In the genomic region with DNA sequence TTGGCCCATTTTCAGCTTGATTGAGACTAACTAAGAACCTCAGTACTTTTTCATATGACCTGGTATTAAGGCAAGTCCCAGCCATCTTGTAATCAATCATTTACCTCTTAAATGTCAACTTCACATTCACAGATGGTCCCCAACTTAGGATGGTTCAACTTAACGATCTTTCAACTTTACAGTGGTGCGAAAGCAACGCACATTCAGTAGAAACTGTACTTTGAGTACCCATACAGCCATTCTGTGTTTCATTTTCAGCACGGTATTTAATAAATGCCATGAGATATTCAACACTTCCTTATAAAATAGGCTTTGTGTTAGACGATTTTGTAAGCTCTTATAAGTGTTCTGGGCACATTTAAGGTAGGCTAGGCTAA, we compare ENCODE assay signal across 1 cellular context.
TF ChIP-seq lines count a peak whose summit lies in the region.

No MANE protein-coding gene starts in this region.

TF ChIP-seq in GM12878, 131 proteins besides CTCF, POLR2A, EP300 and RAD21 (continued from another document):
- TF ChIP-seq, protein P1, sequence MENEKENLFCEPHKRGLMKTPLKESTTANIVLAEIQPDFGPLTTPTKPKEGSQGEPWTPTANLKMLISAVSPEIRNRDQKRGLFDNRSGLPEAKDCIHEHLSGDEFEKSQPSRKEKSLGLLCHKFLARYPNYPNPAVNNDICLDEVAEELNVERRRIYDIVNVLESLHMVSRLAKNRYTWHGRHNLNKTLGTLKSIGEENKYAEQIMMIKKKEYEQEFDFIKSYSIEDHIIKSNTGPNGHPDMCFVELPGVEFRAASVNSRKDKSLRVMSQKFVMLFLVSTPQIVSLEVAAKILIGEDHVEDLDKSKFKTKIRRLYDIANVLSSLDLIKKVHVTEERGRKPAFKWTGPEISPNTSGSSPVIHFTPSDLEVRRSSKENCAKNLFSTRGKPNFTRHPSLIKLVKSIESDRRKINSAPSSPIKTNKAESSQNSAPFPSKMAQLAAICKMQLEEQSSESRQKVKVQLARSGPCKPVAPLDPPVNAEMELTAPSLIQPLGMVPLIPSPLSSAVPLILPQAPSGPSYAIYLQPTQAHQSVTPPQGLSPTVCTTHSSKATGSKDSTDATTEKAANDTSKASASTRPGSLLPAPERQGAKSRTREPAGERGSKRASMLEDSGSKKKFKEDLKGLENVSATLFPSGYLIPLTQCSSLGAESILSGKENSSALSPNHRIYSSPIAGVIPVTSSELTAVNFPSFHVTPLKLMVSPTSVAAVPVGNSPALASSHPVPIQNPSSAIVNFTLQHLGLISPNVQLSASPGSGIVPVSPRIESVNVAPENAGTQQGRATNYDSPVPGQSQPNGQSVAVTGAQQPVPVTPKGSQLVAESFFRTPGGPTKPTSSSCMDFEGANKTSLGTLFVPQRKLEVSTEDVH (IDR thresholded peaks at IDR 0.05; ENCODE audit: low read depth, partially characterized antibody): no peak
- TF ChIP-seq RB1 (IDR thresholded peaks at IDR 0.05; ENCODE audit: borderline replicate concordance) (no peak), ZNF217 (IDR thresholded peaks at IDR 0.05) (no peak), NRF1 (conservative IDR thresholded peaks at IDR 0.05; ENCODE audit: low read depth, low read length) (no peak)
- TF ChIP-seq, protein P2, sequence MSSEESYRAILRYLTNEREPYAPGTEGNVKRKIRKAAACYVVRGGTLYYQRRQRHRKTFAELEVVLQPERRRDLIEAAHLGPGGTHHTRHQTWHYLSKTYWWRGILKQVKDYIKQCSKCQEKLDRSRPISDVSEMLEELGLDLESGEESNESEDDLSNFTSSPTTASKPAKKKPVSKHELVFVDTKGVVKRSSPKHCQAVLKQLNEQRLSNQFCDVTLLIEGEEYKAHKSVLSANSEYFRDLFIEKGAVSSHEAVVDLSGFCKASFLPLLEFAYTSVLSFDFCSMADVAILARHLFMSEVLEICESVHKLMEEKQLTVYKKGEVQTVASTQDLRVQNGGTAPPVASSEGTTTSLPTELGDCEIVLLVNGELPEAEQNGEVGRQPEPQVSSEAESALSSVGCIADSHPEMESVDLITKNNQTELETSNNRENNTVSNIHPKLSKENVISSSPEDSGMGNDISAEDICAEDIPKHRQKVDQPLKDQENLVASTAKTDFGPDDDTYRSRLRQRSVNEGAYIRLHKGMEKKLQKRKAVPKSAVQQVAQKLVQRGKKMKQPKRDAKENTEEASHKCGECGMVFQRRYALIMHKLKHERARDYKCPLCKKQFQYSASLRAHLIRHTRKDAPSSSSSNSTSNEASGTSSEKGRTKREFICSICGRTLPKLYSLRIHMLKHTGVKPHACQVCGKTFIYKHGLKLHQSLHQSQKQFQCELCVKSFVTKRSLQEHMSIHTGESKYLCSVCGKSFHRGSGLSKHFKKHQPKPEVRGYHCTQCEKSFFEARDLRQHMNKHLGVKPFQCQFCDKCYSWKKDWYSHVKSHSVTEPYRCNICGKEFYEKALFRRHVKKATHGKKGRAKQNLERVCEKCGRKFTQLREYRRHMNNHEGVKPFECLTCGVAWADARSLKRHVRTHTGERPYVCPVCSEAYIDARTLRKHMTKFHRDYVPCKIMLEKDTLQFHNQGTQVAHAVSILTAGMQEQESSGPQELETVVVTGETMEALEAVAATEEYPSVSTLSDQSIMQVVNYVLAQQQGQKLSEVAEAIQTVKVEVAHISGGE (CRISPR knock-in tag; IDR thresholded peaks at IDR 0.05): no peak
TF ChIP-seq in GM12878: peak in this region for 2.
